Comparison of ENCODE assay signal across 8 cellular contexts in genomic region chr11:130068546-130068985, GRCh38. TPM values are rescaled to one million over a fixed set of nuclear protein-coding genes. Genes with fewer than 3 reads are reported as not detected.
DNase-seq lines count a peak whose midpoint lies in the region; ATAC-seq and TF ChIP-seq lines count a peak whose summit lies in the region.

No MANE protein-coding gene starts in this region.

- peaks cover 6% of the 10 kb centered on the region for H4K20me1 ChIP-seq in fibroblast of lung (ENCODE audit: control insufficient read depth, extremely low read depth, insufficient read depth, low read length)

- 29% methylated on average over 18 of the region's 18 CpGs for WGBS in prostate gland

- H3K36me3 ChIP-seq in ES-I3 (ENCODE audit: insufficient read depth, low read length) = no peaks in the 10 kb centered on the region
- H3K36me3 ChIP-seq in SJSA1 = peaks cover 2% of the 10 kb centered on the region; the same call in 1 of the 2 replicates
- H3K36me3 ChIP-seq in fibroblast of lung (ENCODE audit: control insufficient read depth, insufficient read depth, low read length) = no peaks in the 10 kb centered on the region
- H3K36me3 ChIP-seq in prostate gland = no peaks in the 10 kb centered on the region

- TF ChIP-seq CTCF in fibroblast of lung (conservative IDR thresholded peaks at IDR 0.05 in 1 of 2, IDR thresholded peaks at IDR 0.05 in 1 of 2; ENCODE audit: low read depth in 1 of 2, low read length in 2 of 2) (no peak), prostate gland (IDR thresholded peaks at IDR 0.05) (no peak)

- H3K27ac ChIP-seq in SJSA1 (no peak overlapping the region), fibroblast of lung (ENCODE audit: insufficient read depth, low read length) (peak overlapping the region; percentile 83), prostate gland (peak overlapping the region; percentile 90 to 96)

- DNase-seq in SJSA1 (ENCODE audit: low read depth in 1 of 2, low spot score in 2 of 2) (no peak), fibroblast of lung (ENCODE audit: low read depth in 2 of 2) (no peak), prostate gland (ENCODE audit: low spot score) (no peak), OCI-M2 (lab: John Stamatoyannopoulos, UW; ENCODE audit: unreplicated experiment) (no peak)

- H3K79me2 ChIP-seq in fibroblast of lung (ENCODE audit: control insufficient read depth, insufficient read depth, low read length) = peaks cover 28% of the 10 kb centered on the region

- intact Hi-C loops in prostate gland (cut with DNase I) = loop anchor here (2.0 kb wide), 2 partner anchors 66 to 246 kb away; partner anchors contain the start of genes PRDM10 and ZBTB44

- H3K27me3 ChIP-seq in SJSA1 (replicated peaks) = no peaks in the 10 kb centered on the region
- H3K27me3 ChIP-seq in fibroblast of lung (ENCODE audit: control insufficient read depth, insufficient read depth, low read length) = no peaks in the 10 kb centered on the region
- H3K27me3 ChIP-seq in prostate gland (replicated peaks; ENCODE audit: insufficient read depth) = no peaks in the 10 kb centered on the region

- H3K4me1 ChIP-seq in ES-I3 (ENCODE audit: insufficient read depth, low read length) (peaks cover 5% of the 10 kb centered on the region), SJSA1 (replicated peaks) (peaks cover 5% of the 10 kb centered on the region), fibroblast of lung (ENCODE audit: control insufficient read depth, extremely low read depth, insufficient read depth, low read length) (peaks cover 5% of the 10 kb centered on the region), prostate gland (replicated peaks) (no peaks in the 10 kb centered on the region)

- TF ChIP-seq POLR2A in prostate gland (IDR thresholded peaks at IDR 0.05) = no peak

- peak overlapping the region; percentile 87 for H3K9ac ChIP-seq in ES-I3 (ENCODE audit: low read depth, low read length)
- H3K9ac ChIP-seq in fibroblast of lung (ENCODE audit: insufficient read depth, low read length) = peak overlapping the region; percentile 58

- peak overlapping the region; percentile 92 for H2AFZ ChIP-seq in fibroblast of lung (ENCODE audit: low read length)

- no peaks in the 10 kb centered on the region for H3K9me3 ChIP-seq in ES-I3 (ENCODE audit: control insufficient read depth, insufficient read depth, low read length)
- H3K9me3 ChIP-seq in SJSA1 (replicated peaks) = no peaks in the 10 kb centered on the region
- no peaks in the 10 kb centered on the region for H3K9me3 ChIP-seq in fibroblast of lung (ENCODE audit: control insufficient read depth, insufficient read depth, low read depth, low read length)
- no peaks in the 10 kb centered on the region for H3K9me3 ChIP-seq in prostate gland

- H3K4me2 ChIP-seq in fibroblast of lung (ENCODE audit: extremely low read depth, insufficient read depth, low read length) = peak overlapping the region; percentile 69

- ATAC-seq in GM19328 (IDR thresholded peaks at IDR 0.05; ENCODE audit: unreplicated experiment) (no peak), HG03469 (IDR thresholded peaks at IDR 0.05; ENCODE audit: unreplicated experiment) (no peak), GM19395 (IDR thresholded peaks at IDR 0.05; ENCODE audit: unreplicated experiment) (no peak)

- H3K4me3 ChIP-seq in SJSA1 = peak overlapping the region; percentile 92
- H3K4me3 ChIP-seq in fibroblast of lung (replicated peaks in 1 of 4; ENCODE audit: control extremely low read depth in 1 of 4, insufficient read depth in 1 of 4, low read depth in 3 of 4, low read length in 4 of 4) = peak overlapping the region; percentile 50 to 63 (median 57)
- peak overlapping the region; percentile 82 to 97 for H3K4me3 ChIP-seq in prostate gland

RNA-seq across cellular contexts. Expression of gene APLP2, which starts 1.1 kb away (rescaled TPM):
- 137 and 149 TPM in 2 replicates for total RNA-seq in SJSA1 (2014; rRNA removed; shearing (Covaris generic))
- total RNA-seq in fibroblast of lung = 415 and 508 TPM in 2 replicates
- polyA plus RNA-seq in fibroblast of lung = 409 and 559 TPM in 2 replicates
- polyA plus RNA-seq in fibroblast of lung (2012) = 322 and 428 TPM in 2 replicates
- 119 and 178 TPM in 2 replicates for polyA minus RNA-seq in fibroblast of lung (ENCODE audit: low replicate concordance)
- total RNA-seq in prostate gland = 100 to 1,000 TPM; 222 to 434 TPM
